In genomic region chr10:8246548-8246947, GRCh38 we compare ENCODE assay signal across 18 cellular contexts.
DNase-seq lines count a peak whose midpoint lies in the region; ATAC-seq and TF ChIP-seq lines count a peak whose summit lies in the region.
"Had no signal": no experiment of that assay in that cellular context is flagged by ENCODE, and none has a peak within 500 bp of the region (broad histone marks: within the 10 kb centered on the region; RNA-seq: fewer than 3 reads in every experiment).

No MANE protein-coding gene starts in this region.

- ATAC-seq in activated CD4-positive, alpha-beta T cell treated with anti-CD3 and anti-CD28 coated beads for 36 hours = no peak
- ATAC-seq in natural killer cell treated with Interleukin-12 subunit alpha and Interleukin-12 subunit beta and Interleukin-15 and Interleukin-18, amount 100 ng/mL, for 72 hours = no peak
- no peak for ATAC-seq in natural killer cell
- ATAC-seq: Right ventricle myocardium inferior had no signal

- H3K4me1 Mint-ChIP-seq in activated CD4-positive, alpha-beta T cell treated with anti-CD3 and anti-CD28 coated beads for 36 hours = peaks cover 46% of the 10 kb centered on the region
- peaks cover 18 to 20% of the 10 kb centered on the region in 2 donors for H3K4me1 Mint-ChIP-seq in natural killer cell treated with Interleukin-12 subunit alpha and Interleukin-12 subunit beta and Interleukin-15 and Interleukin-18, amount 100 ng/mL, for 72 hours (ENCODE audit: low read depth in 2 of 2)
- H3K4me1 Mint-ChIP-seq in natural killer cell (peaks cover 35 to 45% of the 10 kb centered on the region in 2 donors), endodermal cell (peaks cover 3% of the 10 kb centered on the region), MCF 10A (ENCODE audit: insufficient read depth, unreplicated experiment) (no peaks in the 10 kb centered on the region)

- no peaks in the 10 kb centered on the region for H3K9me2 ChIP-seq in Loucy (replicated peaks; ENCODE audit: low read depth, low read length)

- H3K79me2 ChIP-seq in Loucy (ENCODE audit: insufficient read depth, low read length) = no peaks in the 10 kb centered on the region

- BruUV-seq in MCF 10A (replicated peaks; lab: Mats Ljungman, UMichigan) = no TSS peak

- no peak overlapping the region for H3K4me3 Mint-ChIP-seq in activated CD4-positive, alpha-beta T cell treated with anti-CD3 and anti-CD28 coated beads for 36 hours
- no peak overlapping the region for H3K4me3 Mint-ChIP-seq in natural killer cell treated with Interleukin-12 subunit alpha and Interleukin-12 subunit beta and Interleukin-15 and Interleukin-18, amount 100 ng/mL, for 72 hours
- H3K4me3 Mint-ChIP-seq in natural killer cell (no peak overlapping the region), endodermal cell (no peak overlapping the region), MCF 10A (ENCODE audit: unreplicated experiment) (no peak overlapping the region)

- no peaks in the 10 kb centered on the region for H3K27me3 Mint-ChIP-seq in activated CD4-positive, alpha-beta T cell treated with anti-CD3 and anti-CD28 coated beads for 36 hours
- no peaks in the 10 kb centered on the region for H3K27me3 Mint-ChIP-seq in natural killer cell treated with Interleukin-12 subunit alpha and Interleukin-12 subunit beta and Interleukin-15 and Interleukin-18, amount 100 ng/mL, for 72 hours
- H3K27me3 Mint-ChIP-seq in natural killer cell (ENCODE audit: low read depth in 2 of 2) (no peaks in the 10 kb centered on the region), endodermal cell (ENCODE audit: insufficient read depth) (peaks cover 5% of the 10 kb centered on the region), MCF 10A (ENCODE audit: insufficient read depth, unreplicated experiment) (no peaks in the 10 kb centered on the region)

- no peaks in the 10 kb centered on the region for H4K20me1 ChIP-seq in Loucy (ENCODE audit: insufficient read depth, low read length, poor library complexity, severe bottlenecking)

- intact Hi-C loops in activated CD4-positive, alpha-beta T cell treated with anti-CD3 and anti-CD28 coated beads for 36 hours (cut with DNase I, micrococcal nuclease) = loop anchor here in 1 of 2 experiments (10.0 kb wide), 1 partner anchor 848 kb away; no protein-coding TSS in a partner anchor
- intact Hi-C loops in natural killer cell (cut with micrococcal nuclease) = no loop called here
- intact Hi-C loops in MCF 10A (cut with micrococcal nuclease) = no loop called here

- H3K4me2 ChIP-seq in Loucy (ENCODE audit: low read depth, low read length, poor library complexity, severe bottlenecking) = peak overlapping the region; percentile 79
- H3K4me2 ChIP-seq: PC-9 had no signal

- H3K27me3 ChIP-seq in Loucy (ENCODE audit: insufficient read depth, low read length, poor library complexity, severe bottlenecking) (no peaks in the 10 kb centered on the region), endodermal cell (ENCODE audit: control insufficient read depth, insufficient read depth, low read length, poor library complexity, severe bottlenecking) (no peaks in the 10 kb centered on the region)
- H3K27me3 ChIP-seq: SJCRH30 had no signal

- TF ChIP-seq CTCF in natural killer cell (IDR thresholded peaks at IDR 0.05) = no peak
- no peak for TF ChIP-seq CTCF in Loucy (conservative IDR thresholded peaks at IDR 0.05; ENCODE audit: low read length)
- no peak for TF ChIP-seq CTCF in endodermal cell (conservative IDR thresholded peaks at IDR 0.05)
- TF ChIP-seq CTCF in MCF 10A (IDR thresholded peaks at IDR 0.05; ENCODE audit: unreplicated experiment) = no peak

- H3K4me1 ChIP-seq in Loucy (ENCODE audit: insufficient read depth, low read length, poor library complexity, severe bottlenecking) (peaks cover 49% of the 10 kb centered on the region), endodermal cell (ENCODE audit: control insufficient read depth, insufficient read depth, low read length) (no peaks in the 10 kb centered on the region)
- H3K4me1 ChIP-seq: SJCRH30 had no signal

- H3F3A ChIP-seq in Loucy (ENCODE audit: low read depth) = peaks cover 13% of the 10 kb centered on the region

- H2AFZ ChIP-seq in Loucy (ENCODE audit: low read length) = no peak overlapping the region
- H2AFZ ChIP-seq: PC-9 had no signal

- H3K27ac Mint-ChIP-seq in activated CD4-positive, alpha-beta T cell treated with anti-CD3 and anti-CD28 coated beads for 36 hours = peak overlapping the region; percentile 9
- H3K27ac Mint-ChIP-seq in natural killer cell treated with Interleukin-12 subunit alpha and Interleukin-12 subunit beta and Interleukin-15 and Interleukin-18, amount 100 ng/mL, for 72 hours = peak overlapping the region; percentile 90 to 93
- H3K27ac Mint-ChIP-seq in natural killer cell = no peak overlapping the region
- H3K27ac Mint-ChIP-seq in endodermal cell = no peak overlapping the region
- H3K27ac Mint-ChIP-seq in MCF 10A (ENCODE audit: low read depth, unreplicated experiment) = no peak overlapping the region

- H3K4me3 ChIP-seq in Loucy (ENCODE audit: low read length, poor library complexity, severe bottlenecking) = peak overlapping the region; percentile 69
- H3K4me3 ChIP-seq in endodermal cell (ENCODE audit: low read length) = peak overlapping the region; percentile 24
- H3K4me3 ChIP-seq: PC-9, SJCRH30 had no signal

- peaks cover 12% of the 10 kb centered on the region; the same call in 1 of the 2 replicates for H3K9me3 ChIP-seq in Loucy (ENCODE audit: insufficient read depth, low read depth, low read length)
- H3K9me3 ChIP-seq in endodermal cell (ENCODE audit: control insufficient read depth, low read length) = peaks cover 18% of the 10 kb centered on the region
- H3K9me3 ChIP-seq: SJCRH30 had no signal

- H3K9ac ChIP-seq in Loucy (ENCODE audit: low read depth, low read length, poor library complexity, severe bottlenecking) (no peak overlapping the region), endodermal cell (ENCODE audit: extremely low read depth, low read length, poor library complexity, severe bottlenecking) (no peak overlapping the region)

- H3K36me3 ChIP-seq in Loucy (ENCODE audit: insufficient read depth, low read length) = no peaks in the 10 kb centered on the region
- no peaks in the 10 kb centered on the region for H3K36me3 ChIP-seq in endodermal cell (ENCODE audit: control insufficient read depth, insufficient read depth, low read length)
- H3K36me3 ChIP-seq: SJCRH30 had no signal

- WGBS in endodermal cell (ENCODE audit: insufficient coverage in 1 of 2, insufficient read length in 1 of 2), 2 experiments = 85% methylated on average over 2 of the region's 2 CpGs

- peaks cover 12% of the 10 kb centered on the region for H3K36me3 Mint-ChIP-seq in activated CD4-positive, alpha-beta T cell treated with anti-CD3 and anti-CD28 coated beads for 36 hours (ENCODE audit: low read depth)
- peaks cover 5% of the 10 kb centered on the region for H3K36me3 Mint-ChIP-seq in natural killer cell treated with Interleukin-12 subunit alpha and Interleukin-12 subunit beta and Interleukin-15 and Interleukin-18, amount 100 ng/mL, for 72 hours
- H3K36me3 Mint-ChIP-seq in natural killer cell = no peaks in the 10 kb centered on the region
- no peaks in the 10 kb centered on the region for H3K36me3 Mint-ChIP-seq in endodermal cell (ENCODE audit: low read depth)
- H3K36me3 Mint-ChIP-seq in MCF 10A (ENCODE audit: insufficient read depth, unreplicated experiment) = no peaks in the 10 kb centered on the region

- POLR2A ChIA-PET in activated CD4-positive, alpha-beta T cell treated with anti-CD3 and anti-CD28 coated beads for 36 hours (lab: Charles Lee) = no interaction called here
- POLR2A ChIA-PET in MCF 10A (lab: Yijun Ruan, JAX) = no interaction called here

- H3K9me3 Mint-ChIP-seq in activated CD4-positive, alpha-beta T cell treated with anti-CD3 and anti-CD28 coated beads for 36 hours (ENCODE audit: low read depth) = peaks cover 13% of the 10 kb centered on the region
- peaks cover 3% of the 10 kb centered on the region for H3K9me3 Mint-ChIP-seq in natural killer cell treated with Interleukin-12 subunit alpha and Interleukin-12 subunit beta and Interleukin-15 and Interleukin-18, amount 100 ng/mL, for 72 hours
- H3K9me3 Mint-ChIP-seq in natural killer cell = no peaks in the 10 kb centered on the region
- H3K9me3 Mint-ChIP-seq in endodermal cell = peaks cover 15% of the 10 kb centered on the region
- no peaks in the 10 kb centered on the region for H3K9me3 Mint-ChIP-seq in MCF 10A (ENCODE audit: unreplicated experiment)

- CTCF ChIA-PET in activated CD4-positive, alpha-beta T cell treated with anti-CD3 and anti-CD28 coated beads for 36 hours (lab: Charles Lee) = interaction anchor here (0.6 to 1.6 kb wide), 2 partner anchors 20 to 192 kb away, joined by 3 read pairs; partner anchors contain the start of gene GATA3
- CTCF ChIA-PET in MCF 10A (lab: Yijun Ruan, JAX) = no interaction called here

- DNase-seq in activated CD4-positive, alpha-beta T cell treated with anti-CD3 and anti-CD28 coated beads for 36 hours = no peak
- DNase-seq in activated CD4-positive, alpha-beta T cell treated with anti-CD3 and anti-CD28 coated beads, Interleukin-2, amount 50 U/mL, for 48 hours = no peak
- DNase-seq in natural killer cell treated with Interleukin-12 subunit alpha and Interleukin-12 subunit beta and Interleukin-15 and Interleukin-18, amount 100 ng/mL, for 72 hours (ENCODE audit: low spot score) = no peak
- DNase-seq in natural killer cell = no peak
- DNase-seq in endodermal cell = no peak
- DNase-seq in mucosa of gallbladder (ENCODE audit: low spot score) = no peak
- no peak for DNase-seq in MCF 10A (ENCODE audit: unreplicated experiment)
- DNase-seq: DMS79, GF-D8, Karpas-422, NCI-H1694, NCI-H2081, NCI-H2227 treated with DMSO at 0.1 percent for 48 hours, NCI-H526 treated with DMSO at 0.1 percent for 48 hours, PC-9, SJCRH30 had no signal

- no peak overlapping the region for H3K27ac ChIP-seq in endodermal cell (ENCODE audit: low read depth, low read length)
- H3K27ac ChIP-seq: PC-9, SJCRH30 had no signal

Comparison
In these comparisons a context has a peak if more than half of its experiments do, and no peak if none do; other contexts are left out.
1. H3K27ac Mint-ChIP-seq: peak in activated CD4-positive, alpha-beta T cell treated with anti-CD3 and anti-CD28 coated beads for 36 hours (single experiment) and natural killer cell treated with Interleukin-12 subunit alpha and Interleukin-12 subunit beta and Interleukin-15 and Interleukin-18, amount 100 ng/mL, for 72 hours (2 of 2); none in natural killer cell (0 of 2), endodermal cell (single experiment) and MCF 10A (single experiment).